In genomic region chr10:132571565-132572544, GRCh38 we compare ENCODE assay signal across 8 cellular contexts. TPM values are rescaled to one million over a fixed set of nuclear protein-coding genes. Genes with fewer than 3 reads are reported as not detected.
DNase-seq lines count a peak whose midpoint lies in the region; ATAC-seq and FAIRE-seq lines count a peak whose summit lies in the region.

No MANE protein-coding gene starts in this region.

- peak; percentile 63 for ATAC-seq in HG03196 (IDR thresholded peaks at IDR 0.05; ENCODE audit: unreplicated experiment)
- peak; percentile 80 to 86 for ATAC-seq in activated naive CD4-positive, alpha-beta T cell treated with anti-CD3 and anti-CD28 coated beads, Interleukin-2, amount 50 U/mL, for 72 hours

- DNase-seq in COLO829 (ENCODE audit: low spot score) (peak; percentile 36), GM19239 (ENCODE audit: insufficient read length, low spot score) (peak; percentile 68), RPMI8226 (peak; percentile 88), hepatic stellate cell (ENCODE audit: low spot score) (peak; percentile 89), C1 segment of cervical spinal cord (lab: John Stamatoyannopoulos, UW) (no peak)
- DNase-seq in activated naive CD4-positive, alpha-beta T cell treated with anti-CD3 and anti-CD28 coated beads, Interleukin-2, amount 50 U/mL, for 72 hours (ENCODE audit: low spot score in 2 of 2) = peak; percentile 70 to 88
- DNase-seq in stimulated activated CD4-positive, alpha-beta T cell treated with anti-CD3 and anti-CD28 coated beads, Interleukin-4, amount 100 ng/mL, for 1 hour = peak; percentile 34

- FAIRE-seq in GM19239 (lab: Jason Lieb, UNC) = peak; percentile 100

- no peaks in the 10 kb centered on the region for H3K36me3 Mint-ChIP-seq in activated naive CD4-positive, alpha-beta T cell treated with anti-CD3 and anti-CD28 coated beads, Interleukin-2, amount 50 U/mL, for 72 hours

- H3K9me3 Mint-ChIP-seq in activated naive CD4-positive, alpha-beta T cell treated with anti-CD3 and anti-CD28 coated beads, Interleukin-2, amount 50 U/mL, for 72 hours = no peaks in the 10 kb centered on the region

- peak overlapping the region in 1 of 2 donors; percentile 97 for H3K27ac Mint-ChIP-seq in activated naive CD4-positive, alpha-beta T cell treated with anti-CD3 and anti-CD28 coated beads, Interleukin-2, amount 50 U/mL, for 72 hours

RNA-seq across cellular contexts. Expression of gene INPP5A, which starts 34.3 kb away (rescaled TPM):
- total RNA-seq in activated naive CD4-positive, alpha-beta T cell treated with anti-CD3 and anti-CD28 coated beads, Interleukin-2, amount 50 U/mL, for 72 hours = 10 to 100 TPM; 10.5 to 14.0 TPM

Comparison
In these comparisons a context has a peak if more than half of its experiments do, and no peak if none do; other contexts are left out.
1. DNase-seq: peak in COLO829 (single experiment), GM19239 (single experiment), RPMI8226 (single experiment), activated naive CD4-positive, alpha-beta T cell treated with anti-CD3 and anti-CD28 coated beads, Interleukin-2, amount 50 U/mL, for 72 hours (2 of 2), hepatic stellate cell (single experiment) and stimulated activated CD4-positive, alpha-beta T cell treated with anti-CD3 and anti-CD28 coated beads, Interleukin-4, amount 100 ng/mL, for 1 hour (single experiment); none in C1 segment of cervical spinal cord (0 of 14).